Comparison of ENCODE assay signal across 1 cellular context in the genomic region with DNA sequence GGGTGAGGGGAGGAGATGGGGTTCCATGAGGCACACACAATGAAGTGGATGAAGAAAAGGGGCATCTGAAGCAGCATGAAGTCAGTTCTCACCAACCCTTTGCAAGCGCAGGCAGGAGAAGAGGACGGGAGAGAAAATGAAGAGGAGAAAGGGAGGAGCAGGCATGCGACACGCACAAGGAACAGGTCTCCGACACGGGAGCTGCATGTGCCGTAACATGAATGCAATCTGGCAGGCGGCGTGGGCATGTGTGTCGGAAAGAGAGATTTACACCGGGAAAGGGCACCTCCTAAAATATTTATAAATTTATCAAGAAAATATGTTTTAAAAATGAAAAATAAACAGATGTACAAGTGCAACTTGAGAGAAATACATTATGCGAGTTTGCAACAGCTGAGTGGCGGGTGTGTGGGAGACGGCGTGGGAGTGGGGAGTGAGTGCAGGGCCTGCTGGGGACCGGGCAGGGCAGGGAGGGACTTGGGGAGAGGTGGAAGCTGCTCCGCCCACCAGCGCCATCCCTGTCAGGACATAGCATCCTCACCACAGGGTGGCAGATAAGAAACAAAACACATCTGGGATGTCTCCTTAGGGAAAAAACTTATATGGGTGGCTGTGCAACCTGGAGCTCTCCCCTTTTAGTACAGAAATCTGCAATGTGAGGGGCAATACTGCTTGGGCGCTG.
TF ChIP-seq lines count a peak whose summit lies in the region.

No MANE protein-coding gene starts in this region.

TF ChIP-seq in K562, 482 proteins besides CTCF, POLR2A, EP300 and RAD21:
- TF ChIP-seq, protein P1, sequence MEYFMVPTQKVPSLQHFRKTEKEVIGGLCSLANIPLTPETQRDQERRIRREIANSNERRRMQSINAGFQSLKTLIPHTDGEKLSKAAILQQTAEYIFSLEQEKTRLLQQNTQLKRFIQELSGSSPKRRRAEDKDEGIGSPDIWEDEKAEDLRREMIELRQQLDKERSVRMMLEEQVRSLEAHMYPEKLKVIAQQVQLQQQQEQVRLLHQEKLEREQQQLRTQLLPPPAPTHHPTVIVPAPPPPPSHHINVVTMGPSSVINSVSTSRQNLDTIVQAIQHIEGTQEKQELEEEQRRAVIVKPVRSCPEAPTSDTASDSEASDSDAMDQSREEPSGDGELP (CRISPR knock-in tag; IDR thresholded peaks at IDR 0.05; ENCODE audit: borderline replicate concordance), result no peak
- 0 out of 2 replicates have a peak, but pooled peaks have one; percentile 28 for TF ChIP-seq EGR1 (conservative IDR thresholded peaks at IDR 0.05)
